ENCODE assay signal across 10 cellular contexts in the genomic region with DNA sequence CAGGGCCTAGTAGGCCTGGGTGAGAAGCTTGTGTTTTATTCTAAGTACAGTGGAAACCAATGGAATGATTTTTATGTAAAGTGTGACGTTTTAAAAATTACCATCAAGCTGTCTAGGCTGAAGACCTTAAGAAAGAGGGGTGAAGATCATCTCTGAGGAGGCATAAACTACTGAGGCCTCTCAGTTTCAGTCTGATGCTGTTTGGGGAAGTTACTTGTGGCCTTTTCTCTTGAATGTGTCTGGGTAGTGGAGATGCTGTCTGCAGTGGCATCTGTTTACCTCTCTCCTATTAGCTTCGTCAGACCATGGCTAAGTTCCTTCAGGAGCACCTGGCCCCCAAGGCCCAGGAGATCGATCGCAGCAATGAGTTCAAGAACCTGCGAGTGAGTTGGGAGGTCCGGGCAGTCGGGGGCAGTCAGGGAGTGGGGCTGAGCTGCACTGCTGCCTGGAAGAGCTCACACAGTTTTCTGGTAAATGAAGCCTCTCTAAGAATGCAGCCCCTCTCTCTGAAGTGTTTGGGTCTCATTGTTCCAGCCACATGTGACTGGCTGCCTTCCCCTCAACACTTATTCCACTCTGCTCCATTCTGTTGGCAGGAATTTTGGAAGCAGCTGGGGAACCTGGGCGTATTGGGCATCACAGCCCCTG. TPM values are rescaled to one million over a fixed set of nuclear protein-coding genes. Genes with fewer than 3 reads are reported as not detected.
DNase-seq lines count a peak whose midpoint lies in the region; ATAC-seq, FAIRE-seq and TF ChIP-seq lines count a peak whose summit lies in the region.
"Had no signal": no experiment of that assay in that cellular context is flagged by ENCODE, and none has a peak within 500 bp of the region (broad histone marks: within the 10 kb centered on the region; RNA-seq: fewer than 3 reads in every experiment).

No MANE protein-coding gene starts in this region.

- H3K27me3 ChIP-seq in uterus = no peaks in the 10 kb centered on the region
- H3K27me3 ChIP-seq in tibial nerve = no peaks in the 10 kb centered on the region

- ATAC-seq in HG02973 (IDR thresholded peaks at IDR 0.05; ENCODE audit: unreplicated experiment) = peak; percentile 48
- no peak for ATAC-seq in activated CD8-positive, alpha-beta T cell treated with anti-CD3 and anti-CD28 coated beads for 36 hours
- no peak for ATAC-seq in stimulated activated naive CD8-positive, alpha-beta T cell treated with anti-CD3 and anti-CD28 coated beads, Interleukin-15, amount 100 ng/mL, for 72 hours

- peaks cover 19 to 20% of the 10 kb centered on the region in 2 donors for H3K36me3 ChIP-seq in kidney (ENCODE audit: control insufficient read depth in 1 of 2, insufficient read depth in 2 of 2, low read length in 2 of 2)
- H3K36me3 ChIP-seq in uterus = no peaks in the 10 kb centered on the region
- peaks cover 0 to 53% (median 9%) of the 10 kb centered on the region in 3 donors for H3K36me3 ChIP-seq in tibial nerve

- 58 to 61% methylated on average over 8 of the region's 8 CpGs for WGBS in tibial nerve, 2 donors

- no peaks in the 10 kb centered on the region for H3K9me3 ChIP-seq in kidney (ENCODE audit: control insufficient read depth in 1 of 2, low read length in 2 of 2)
- no peaks in the 10 kb centered on the region for H3K9me3 ChIP-seq in uterus
- H3K9me3 ChIP-seq in tibial nerve = no peaks in the 10 kb centered on the region

- no peaks in the 10 kb centered on the region for H3K27me3 Mint-ChIP-seq in activated naive CD4-positive, alpha-beta T cell treated with anti-CD3 and anti-CD28 coated beads, Interleukin-2, amount 10 ng/mL, durations not matched to agents 7 days and 5 days
- no peaks in the 10 kb centered on the region for H3K27me3 Mint-ChIP-seq in activated CD8-positive, alpha-beta T cell treated with anti-CD3 and anti-CD28 coated beads for 36 hours
- no peaks in the 10 kb centered on the region for H3K27me3 Mint-ChIP-seq in stimulated activated naive CD8-positive, alpha-beta T cell treated with anti-CD3 and anti-CD28 coated beads, Interleukin-15, amount 100 ng/mL, for 72 hours

- POLR2A ChIA-PET in activated CD8-positive, alpha-beta T cell treated with anti-CD3 and anti-CD28 coated beads for 36 hours (lab: Charles Lee) = interaction anchor here (0.9 to 1.6 kb wide), 6 partner anchors 10 to 50 kb away, joined by 3 to 7 read pairs (median 3); partner anchors contain the start of genes DISP2 and KNSTRN

- no peaks in the 10 kb centered on the region for H3K9me3 Mint-ChIP-seq in activated naive CD4-positive, alpha-beta T cell treated with anti-CD3 and anti-CD28 coated beads, Interleukin-2, amount 10 ng/mL, durations not matched to agents 7 days and 5 days
- H3K9me3 Mint-ChIP-seq in activated CD8-positive, alpha-beta T cell treated with anti-CD3 and anti-CD28 coated beads for 36 hours = no peaks in the 10 kb centered on the region
- H3K9me3 Mint-ChIP-seq in stimulated activated naive CD8-positive, alpha-beta T cell treated with anti-CD3 and anti-CD28 coated beads, Interleukin-15, amount 100 ng/mL, for 72 hours = no peaks in the 10 kb centered on the region

- TF ChIP-seq POLR2A in uterus (IDR thresholded peaks at IDR 0.05) (no peak), tibial nerve (IDR thresholded peaks at IDR 0.05) (no peak)

- TF ChIP-seq EP300 in tibial nerve (IDR thresholded peaks at IDR 0.05) = no peak

- H3K4me1 ChIP-seq in kidney (ENCODE audit: control insufficient read depth in 1 of 2, insufficient read depth in 1 of 2, low read depth in 1 of 2, low read length in 2 of 2) (peaks cover 0 to 15% of the 10 kb centered on the region in 2 donors), uterus (no peaks in the 10 kb centered on the region), tibial nerve (peaks cover 0 to 26% (median 16%) of the 10 kb centered on the region in 4 donors)

- H3K27ac ChIP-seq in kidney (ENCODE audit: low read depth in 2 of 2, low read length in 2 of 2) (no peak overlapping the region), uterus (no peak overlapping the region), tibial nerve (peak overlapping the region in 1 of 4 donors; percentile 13)

- H3K4me3 Mint-ChIP-seq in activated naive CD4-positive, alpha-beta T cell treated with anti-CD3 and anti-CD28 coated beads, Interleukin-2, amount 10 ng/mL, durations not matched to agents 7 days and 5 days = no peak overlapping the region
- peak overlapping the region; percentile 77 for H3K4me3 Mint-ChIP-seq in activated CD8-positive, alpha-beta T cell treated with anti-CD3 and anti-CD28 coated beads for 36 hours
- peak overlapping the region; percentile 89 to 92 for H3K4me3 Mint-ChIP-seq in stimulated activated naive CD8-positive, alpha-beta T cell treated with anti-CD3 and anti-CD28 coated beads, Interleukin-15, amount 100 ng/mL, for 72 hours

- H3K4me1 Mint-ChIP-seq in activated naive CD4-positive, alpha-beta T cell treated with anti-CD3 and anti-CD28 coated beads, Interleukin-2, amount 10 ng/mL, durations not matched to agents 7 days and 5 days = peaks cover 52% of the 10 kb centered on the region
- H3K4me1 Mint-ChIP-seq in activated CD8-positive, alpha-beta T cell treated with anti-CD3 and anti-CD28 coated beads for 36 hours (ENCODE audit: low read depth) = peaks cover 47% of the 10 kb centered on the region
- peaks cover 72% of the 10 kb centered on the region for H3K4me1 Mint-ChIP-seq in stimulated activated naive CD8-positive, alpha-beta T cell treated with anti-CD3 and anti-CD28 coated beads, Interleukin-15, amount 100 ng/mL, for 72 hours

- no peak for FAIRE-seq in kidney (lab: Jason Lieb, UNC)

- TF ChIP-seq CTCF in activated CD8-positive, alpha-beta T cell treated with anti-CD3 and anti-CD28 coated beads for 36 hours (IDR thresholded peaks at IDR 0.05) = no peak
- TF ChIP-seq CTCF in kidney (IDR thresholded peaks at IDR 0.05; ENCODE audit: borderline replicate concordance, extremely low read depth, insufficient read depth) (no peak), uterus (IDR thresholded peaks at IDR 0.05) (no peak), tibial nerve (IDR thresholded peaks at IDR 0.05) (no peak)

- peak overlapping the region; percentile 38 for H3K27ac Mint-ChIP-seq in activated naive CD4-positive, alpha-beta T cell treated with anti-CD3 and anti-CD28 coated beads, Interleukin-2, amount 10 ng/mL, durations not matched to agents 7 days and 5 days
- peak overlapping the region; percentile 61 for H3K27ac Mint-ChIP-seq in activated CD8-positive, alpha-beta T cell treated with anti-CD3 and anti-CD28 coated beads for 36 hours
- H3K27ac Mint-ChIP-seq in stimulated activated naive CD8-positive, alpha-beta T cell treated with anti-CD3 and anti-CD28 coated beads, Interleukin-15, amount 100 ng/mL, for 72 hours = peak overlapping the region; percentile 44 to 54

- intact Hi-C loops in activated CD8-positive, alpha-beta T cell treated with anti-CD3 and anti-CD28 coated beads for 36 hours (cut with micrococcal nuclease) = no loop called here
- intact Hi-C loops in kidney (cut with DNase I) = no loop called here
- intact Hi-C loops in uterus (cut with DNase I; ENCODE audit: low total_unique reads) = no loop called here

- H3K9ac ChIP-seq in kidney (ENCODE audit: low read length in 2 of 2) = no peak overlapping the region

- no peak for DNase-seq in activated naive CD4-positive, alpha-beta T cell treated with anti-CD3 and anti-CD28 coated beads, Interleukin-2, amount 10 ng/mL, durations not matched to agents 7 days and 5 days
- DNase-seq in activated naive CD4-positive, alpha-beta T cell (lab: John Stamatoyannopoulos, UW) = no peak
- DNase-seq in activated CD8-positive, alpha-beta T cell treated with anti-CD3 and anti-CD28 coated beads for 36 hours = no peak
- DNase-seq in stimulated activated naive CD8-positive, alpha-beta T cell treated with anti-CD3 and anti-CD28 coated beads, Interleukin-15, amount 100 ng/mL, for 72 hours = no peak
- no peak for DNase-seq in kidney
- no peak for DNase-seq in uterus
- DNase-seq in tibial nerve (ENCODE audit: low spot score in 2 of 2) = no peak
- DNase-seq: NCI-H187 treated with DMSO at 0.1 percent for 48 hours had no signal

- CTCF ChIA-PET in activated naive CD4-positive, alpha-beta T cell treated with anti-CD3 and anti-CD28 coated beads, Interleukin-2, amount 10 ng/mL, durations not matched to agents 7 days and 5 days (lab: Charles Lee) = interaction anchor here (2.4 to 3.0 kb wide), 2 partner anchors 39 to 69 kb away, joined by 8 to 13 read pairs; no protein-coding TSS in a partner anchor
- CTCF ChIA-PET in activated CD8-positive, alpha-beta T cell treated with anti-CD3 and anti-CD28 coated beads for 36 hours (lab: Charles Lee) = interaction anchor here (0.9 to 5.7 kb wide), 6 partner anchors 9 to 100 kb away, joined by 3 to 33 read pairs (median 10); partner anchors contain the start of gene PLCB2

- H3K36me3 Mint-ChIP-seq in activated naive CD4-positive, alpha-beta T cell treated with anti-CD3 and anti-CD28 coated beads, Interleukin-2, amount 10 ng/mL, durations not matched to agents 7 days and 5 days = peaks cover 35% of the 10 kb centered on the region
- peaks cover 45% of the 10 kb centered on the region for H3K36me3 Mint-ChIP-seq in activated CD8-positive, alpha-beta T cell treated with anti-CD3 and anti-CD28 coated beads for 36 hours (ENCODE audit: low read depth)

- H3K4me3 ChIP-seq in kidney (ENCODE audit: low read length in 2 of 2) = peak overlapping the region in 1 of 2 donors; percentile 6
- H3K4me3 ChIP-seq in uterus = no peak overlapping the region
- no peak overlapping the region for H3K4me3 ChIP-seq in tibial nerve

RNA-seq across cellular contexts. Expression of gene IVD, which starts 1.9 kb away (rescaled TPM):
- total RNA-seq in activated CD8-positive, alpha-beta T cell treated with anti-CD3 and anti-CD28 coated beads for 36 hours = 10 to 100 TPM; 56.9 to 65.0 TPM
- total RNA-seq in kidney (76.9 TPM), uterus (100 to 1,000 TPM in 1 of 4 donors, 10 to 100 TPM in 3; 66.5 to 203 (median 83.7) TPM), tibial nerve (10 to 100 TPM; 62.8 to 88.6 (median 76.7) TPM)
- 83.0 TPM for polyA plus RNA-seq in kidney (ENCODE audit: insufficient read depth, low read depth, low replicate concordance)

RNA-seq across cellular contexts. Expression of gene KNSTRN, which starts 24.9 kb away (rescaled TPM):
- 10 to 100 TPM; 54.2 to 55.0 TPM for total RNA-seq in activated CD8-positive, alpha-beta T cell treated with anti-CD3 and anti-CD28 coated beads for 36 hours
- total RNA-seq in kidney (7.4 TPM), uterus (10 to 100 TPM in 2 of 4 donors, 1 to 10 TPM in 2; 2.1 to 23.5 (median 9.7) TPM), tibial nerve (1 to 10 TPM; 3.3 to 7.1 (median 4.2) TPM)
- 5.5 TPM for polyA plus RNA-seq in kidney (ENCODE audit: insufficient read depth, low read depth, low replicate concordance)

RNA-seq across cellular contexts. Expression of gene BAHD1, which starts 33.3 kb away (rescaled TPM):
- total RNA-seq in activated CD8-positive, alpha-beta T cell treated with anti-CD3 and anti-CD28 coated beads for 36 hours = 10 to 100 TPM; 14.7 to 17.6 TPM
- total RNA-seq in kidney (28.4 TPM), uterus (10 to 100 TPM in 2 of 4 donors, 1 to 10 TPM in 2; 5.0 to 35.5 (median 10.5) TPM), tibial nerve (10 to 100 TPM; 12.3 to 25.5 (median 16.2) TPM)
- 13.3 TPM for polyA plus RNA-seq in kidney (ENCODE audit: insufficient read depth, low read depth, low replicate concordance)

RNA-seq across cellular contexts. Expression of gene DISP2, which starts 49.4 kb away (rescaled TPM):
- under 1 TPM; 0.09 to 0.20 TPM for total RNA-seq in activated CD8-positive, alpha-beta T cell treated with anti-CD3 and anti-CD28 coated beads for 36 hours
- total RNA-seq in kidney (0.69 TPM), uterus (under 1 TPM in 2 of 4 donors, not detected in 2; 0.14 to 0.85 TPM), tibial nerve (under 1 TPM; under 0.01 to 0.22 (median 0.10) TPM)
- 0.04 TPM for polyA plus RNA-seq in kidney (ENCODE audit: insufficient read depth, low read depth, low replicate concordance)

RNA-seq across cellular contexts. Expression of gene PHGR1, which starts 56.6 kb away (rescaled TPM):
- not detected for total RNA-seq in activated CD8-positive, alpha-beta T cell treated with anti-CD3 and anti-CD28 coated beads for 36 hours
- total RNA-seq in kidney (not detected), uterus (1 to 10 TPM in 1 of 4 donors, not detected in 3; 1.8 TPM), tibial nerve (not detected)
- not detected for polyA plus RNA-seq in kidney (ENCODE audit: insufficient read depth, low read depth, low replicate concordance)
- total RNA-seq: lung microvascular endothelial cell had no signal
